ENCODE assay signal across 1 cellular context in genomic region chr15:81024891-81025290, GRCh38.
TF ChIP-seq lines count a peak whose summit lies in the region.

No MANE protein-coding gene starts in this region.

TF ChIP-seq in endothelial cell of umbilical vein, 7 proteins besides CTCF, POLR2A, EP300 and RAD21:
- TF ChIP-seq EZH2 (IDR thresholded peaks at IDR 0.05; ENCODE audit: borderline replicate concordance, low read depth, low read length, severe bottlenecking) (no peak), POLR2AphosphoS5 (IDR thresholded peaks at IDR 0.05; ENCODE audit: insufficient read depth, low read depth, low read length) (no peak), FOS (IDR thresholded peaks at IDR 0.05; ENCODE audit: borderline replicate concordance, insufficient read depth, low read length) (no peak), MYC (IDR thresholded peaks at IDR 0.05; ENCODE audit: low read depth, low read length) (no peak), JUN (IDR thresholded peaks at IDR 0.05; ENCODE audit: borderline replicate concordance, insufficient read depth, insufficient read length, low read depth) (no peak), MAX (IDR thresholded peaks at IDR 0.05; ENCODE audit: insufficient read depth, insufficient read length) (no peak), GATA2 (IDR thresholded peaks at IDR 0.05; ENCODE audit: insufficient read depth, insufficient read length, low read depth, low read length) (no peak)
